In genomic region chr19:55304980-55305379, GRCh38 we compare ENCODE assay signal across 1 cellular context.
TF ChIP-seq lines count a peak whose summit lies in the region.

No MANE protein-coding gene starts in this region.

TF ChIP-seq in HepG2, 621 proteins besides CTCF, POLR2A, EP300 and RAD21:
- no peak for TF ChIP-seq TOE1 (CRISPR knock-in tag; IDR thresholded peaks at IDR 0.05)
- no peak for TF ChIP-seq ZNF772 (CRISPR knock-in tag; IDR thresholded peaks at IDR 0.05)
- no peak for TF ChIP-seq ZSCAN22 (CRISPR knock-in tag; IDR thresholded peaks at IDR 0.05)
- TF ChIP-seq PHF21A (CRISPR knock-in tag; IDR thresholded peaks at IDR 0.05): no peak
- no peak for TF ChIP-seq ZNF230 (CRISPR knock-in tag; IDR thresholded peaks at IDR 0.05)
- 0 out of 2 replicates have a peak, but pooled peaks have one; percentile 26 for TF ChIP-seq ZNF263 (CRISPR knock-in tag; IDR thresholded peaks at IDR 0.05)
